ENCODE assay signal across 18 cellular contexts in genomic region chr2:100955226-100955625, GRCh38.
"Had no signal": no experiment of that assay in that cellular context is flagged by ENCODE, and none has a peak within 500 bp of the region (broad histone marks: within the 10 kb centered on the region; RNA-seq: fewer than 3 reads in every experiment).

No MANE protein-coding gene starts in this region.

- H3K9ac ChIP-seq: neural progenitor cell had no signal

- ATAC-seq: naive thymus-derived CD8-positive, alpha-beta T cell; pancreas; stimulated activated naive CD8-positive, alpha-beta T cell treated with anti-CD3 and anti-CD28 coated beads, Interleukin-15, Interleukin-2, amounts not matched to agents 100 U/mL and 50 U/mL, for 24 hours had no signal

- H3K9me3 ChIP-seq: pancreas, prostate gland, suprapubic skin, thyroid gland had no signal

- H3K27me3 ChIP-seq: dorsolateral prefrontal cortex, neural progenitor cell, pancreas, suprapubic skin, thyroid gland had no signal

- H3K36me3 ChIP-seq: neural progenitor cell, pancreas, prostate gland, thyroid gland had no signal

- DNase-seq: cortex of kidney; effector CD8-positive, alpha-beta T cell; foreskin melanocyte; head of caudate nucleus; hypothalamus; kidney glomerular epithelial cell; mesendoderm; naive thymus-derived CD8-positive, alpha-beta T cell; nucleus accumbens; pancreas; stimulated activated CD4-positive, alpha-beta T cell treated with anti-CD3 and anti-CD28 coated beads, Interleukin-2, amount 100 ng/mL, for 48 hours; stimulated activated naive CD8-positive, alpha-beta T cell treated with anti-CD3 and anti-CD28 coated beads, Interleukin-15, Interleukin-2, amounts not matched to agents 100 U/mL and 50 U/mL, for 24 hours; thyroid gland had no signal

- H3K4me3 ChIP-seq: dorsolateral prefrontal cortex, neural progenitor cell, pancreas, prostate gland, smooth muscle cell, suprapubic skin, thyroid gland had no signal

- H3K4me1 ChIP-seq: neural progenitor cell, prostate gland had no signal

- H3K27ac ChIP-seq: dorsolateral prefrontal cortex, neural progenitor cell, pancreas, prostate gland, suprapubic skin, thyroid gland had no signal

- H2AFZ ChIP-seq: neural progenitor cell had no signal

- H3K4me2 ChIP-seq: neural progenitor cell, smooth muscle cell had no signal
